Comparison of ENCODE assay signal across 1 cellular context in genomic region chr3:71064288-71064975, GRCh38.
A peak's percentile ranks its signal among the peaks of the same experiment; 100 is the strongest.
TF ChIP-seq lines count a peak whose summit lies in the region.

No MANE protein-coding gene starts in this region.

TF ChIP-seq in HepG2, 621 proteins besides CTCF, POLR2A, EP300 and RAD21 (continued from another document):
- TF ChIP-seq ZNF280B (CRISPR knock-in tag; IDR thresholded peaks at IDR 0.05; ENCODE audit: borderline replicate concordance) (no peak), SALL1 (CRISPR knock-in tag; IDR thresholded peaks at IDR 0.05) (0 out of 2 replicates have a peak, but pooled peaks have one; percentile 21), HNRNPL (IDR thresholded peaks at IDR 0.05; ENCODE audit: low read depth, low read length) (no peak), FOSL2 (CRISPR knock-in tag; IDR thresholded peaks at IDR 0.05) (no peak; the same call in 1 of the 2 replicates), ARNT (IDR thresholded peaks at IDR 0.05) (no peak), HDAC2 (CRISPR knock-in tag; IDR thresholded peaks at IDR 0.05) (0 out of 2 replicates have a peak, but pooled peaks have one; percentile 8), ZNF44 (CRISPR knock-in tag; IDR thresholded peaks at IDR 0.05) (no peak), MAF1 (CRISPR knock-in tag; IDR thresholded peaks at IDR 0.05; ENCODE audit: borderline replicate concordance) (no peak; the same call in 1 of the 2 replicates), TAF1 (CRISPR knock-in tag; IDR thresholded peaks at IDR 0.05) (peak; percentile 23; the same call in 1 of the 2 replicates), ZNF329 (CRISPR knock-in tag; IDR thresholded peaks at IDR 0.05; ENCODE audit: low read depth) (0 out of 2 replicates have a peak, but pooled peaks have one; percentile 34), ZNF709 (CRISPR knock-in tag; IDR thresholded peaks at IDR 0.05) (0 out of 2 replicates have a peak, but pooled peaks have one; percentile 19), ETV5 (CRISPR knock-in tag; IDR thresholded peaks at IDR 0.05; ENCODE audit: borderline replicate concordance) (peak; percentile 32; the same call in 1 of the 2 replicates), TCF7 (IDR thresholded peaks at IDR 0.05; ENCODE audit: low read depth) (peak; percentile 46), DMAP1 (CRISPR knock-in tag; IDR thresholded peaks at IDR 0.05) (no peak; the same call in 1 of the 2 replicates), MAZ (IDR thresholded peaks at IDR 0.05; ENCODE audit: borderline replicate concordance, low read depth, low read length) (no peak), MAZ (CRISPR knock-in tag; IDR thresholded peaks at IDR 0.05; ENCODE audit: low read depth) (no peak)
